Comparison of ENCODE assay signal across 28 cellular contexts in genomic region chr5:158477214-158477613, GRCh38.
"Had no signal": no experiment of that assay in that cellular context is flagged by ENCODE, and none has a peak within 500 bp of the region (broad histone marks: within the 10 kb centered on the region; RNA-seq: fewer than 3 reads in every experiment).

No MANE protein-coding gene starts in this region.

- DNase-seq: colonic mucosa; cortex of kidney; dermis blood vessel endothelial cell; dorsolateral prefrontal cortex; effector CD4-positive, alpha-beta T cell; effector CD8-positive, alpha-beta T cell; effector memory CD4-positive, alpha-beta T cell; effector memory CD8-positive, alpha-beta T cell; endodermal cell; erythroblast; esophagus squamous epithelium; foreskin fibroblast; foreskin keratinocyte; foreskin melanocyte; gastrocnemius medialis; head of caudate nucleus; heart left ventricle; heart right ventricle had no signal

- H3K4me1 Mint-ChIP-seq: endodermal cell had no signal

- H3K36me3 ChIP-seq: colonic mucosa, esophagus muscularis mucosa, esophagus squamous epithelium, gastrocnemius medialis, gastroesophageal sphincter, heart left ventricle, heart right ventricle had no signal

- H3K27ac ChIP-seq: colonic mucosa, coronary artery, dorsolateral prefrontal cortex, epithelial cell of prostate, esophagus muscularis mucosa, esophagus squamous epithelium, foreskin keratinocyte, gastrocnemius medialis, gastroesophageal sphincter, heart left ventricle, heart right ventricle had no signal

- H3K9me3 Mint-ChIP-seq: dendritic cell treated with granulocyte-macrophage colony-stimulating factor and Interleukin-4, amounts not matched to agents 40 ng/mL and 50 ng/mL, for 4 days; endodermal cell had no signal

- H3K4me1 ChIP-seq: colonic mucosa, esophagus squamous epithelium, foreskin keratinocyte, gastrocnemius medialis had no signal

- H3K4me3 ChIP-seq: colonic mucosa, coronary artery, dorsolateral prefrontal cortex, esophagus muscularis mucosa, esophagus squamous epithelium, gastrocnemius medialis, gastroesophageal sphincter, heart left ventricle, heart right ventricle had no signal

- H3K27ac Mint-ChIP-seq: dendritic cell treated with granulocyte-macrophage colony-stimulating factor and Interleukin-4, amounts not matched to agents 40 ng/mL and 50 ng/mL, for 4 days; effector memory CD8-positive, alpha-beta T cell; endodermal cell had no signal

- ATAC-seq: effector memory CD8-positive, alpha-beta T cell; esophagus mucosa; foreskin keratinocyte; gastrocnemius medialis; gastroesophageal sphincter; heart left ventricle; heart right ventricle had no signal

- H3K4me3 Mint-ChIP-seq: dendritic cell treated with granulocyte-macrophage colony-stimulating factor and Interleukin-4, amounts not matched to agents 40 ng/mL and 50 ng/mL, for 4 days; effector memory CD8-positive, alpha-beta T cell; endodermal cell had no signal

- FAIRE-seq: colon, endometrium, endothelial cell of umbilical vein, frontal cortex had no signal

- H3K9me3 ChIP-seq: colonic mucosa, esophagus muscularis mucosa, esophagus squamous epithelium, gastrocnemius medialis, gastroesophageal sphincter, heart left ventricle, heart right ventricle had no signal

- H3K27me3 ChIP-seq: colonic mucosa, esophagus muscularis mucosa, esophagus squamous epithelium, foreskin keratinocyte, gastrocnemius medialis, gastroesophageal sphincter, heart left ventricle had no signal
